In genomic region chr22:41241133-41241676, GRCh38 we compare ENCODE assay signal across 21 cellular contexts.
"Had no signal": no experiment of that assay in that cellular context is flagged by ENCODE, and none has a peak within 500 bp of the region (broad histone marks: within the 10 kb centered on the region; RNA-seq: fewer than 3 reads in every experiment).

No MANE protein-coding gene starts in this region.

- H3K4me3 ChIP-seq: adrenal gland, coronary artery, heart left ventricle, lower lobe of right lung, ovary, SJSA1, skin epidermis, thoracic aorta, upper lobe of left lung had no signal

- H3K27ac Mint-ChIP-seq: activated CD4-positive, alpha-beta memory T cell treated with anti-CD3 and anti-CD28 coated beads, Interleukin-2, amount 10 ng/mL, durations not matched to agents 7 days and 5 days; activated CD4-positive, alpha-beta T cell treated with anti-CD3 and anti-CD28 coated beads, Interleukin-2, amount 10 ng/mL, durations not matched to agents 24 days and 14 days; activated naive CD8-positive, alpha-beta T cell; stimulated activated effector memory CD8-positive, alpha-beta T cell treated with anti-CD3 and anti-CD28 coated beads, Interleukin-12 subunit alpha, Interleukin-12 subunit beta, amount 100 ng/mL, for 72 hours had no signal

- H3K36me3 ChIP-seq: ovary had no signal

- H3K27me3 Mint-ChIP-seq: activated naive CD8-positive, alpha-beta T cell; naive B cell; stimulated activated naive CD8-positive, alpha-beta T cell treated with anti-CD3 and anti-CD28 coated beads, Interleukin-15, amount 100 ng/mL, for 72 hours had no signal

- H3K36me3 Mint-ChIP-seq: activated naive CD8-positive, alpha-beta T cell; naive B cell had no signal

- H3K27ac ChIP-seq: epithelial cell of prostate, lower lobe of right lung, neutrophil, ovary, SJSA1, thoracic aorta, upper lobe of left lung had no signal

- H3K4me3 Mint-ChIP-seq: activated CD4-positive, alpha-beta memory T cell treated with anti-CD3 and anti-CD28 coated beads, Interleukin-2, amount 10 ng/mL, durations not matched to agents 7 days and 5 days; activated CD4-positive, alpha-beta T cell treated with anti-CD3 and anti-CD28 coated beads, Interleukin-2, amount 10 ng/mL, durations not matched to agents 24 days and 14 days; activated naive CD8-positive, alpha-beta T cell; stimulated activated effector memory CD8-positive, alpha-beta T cell treated with anti-CD3 and anti-CD28 coated beads, Interleukin-12 subunit alpha, Interleukin-12 subunit beta, amount 100 ng/mL, for 72 hours; stimulated activated naive CD8-positive, alpha-beta T cell treated with anti-CD3 and anti-CD28 coated beads, Interleukin-15, amount 100 ng/mL, for 72 hours had no signal

- DNase-seq: activated CD4-positive, alpha-beta memory T cell treated with anti-CD3 and anti-CD28 coated beads, Interleukin-2, amount 10 ng/mL, durations not matched to agents 7 days and 5 days; activated CD4-positive, alpha-beta T cell treated with anti-CD3 and anti-CD28 coated beads, Interleukin-2, amount 10 ng/mL, durations not matched to agents 24 days and 14 days; activated gamma-delta T cell treated with Interleukin-2 at 50 U/mL for 16 hours; activated T-cell treated with anti-CD3 and anti-CD28 coated beads for 4 hours; lower lobe of right lung; naive B cell; ovary; stimulated activated CD4-positive, alpha-beta T cell treated with anti-CD3 and anti-CD28 coated beads, Interleukin-2, amount 100 ng/mL, for 24 hours; stimulated activated naive CD8-positive, alpha-beta T cell treated with anti-CD3 and anti-CD28 coated beads, Interleukin-15, amount 100 ng/mL, for 72 hours; T1000 had no signal

- ATAC-seq: lower lobe of right lung; stimulated activated effector memory CD8-positive, alpha-beta T cell treated with anti-CD3 and anti-CD28 coated beads, Interleukin-12 subunit alpha, Interleukin-12 subunit beta, amount 100 ng/mL, for 72 hours; stimulated activated naive CD8-positive, alpha-beta T cell treated with anti-CD3 and anti-CD28 coated beads, Interleukin-15, amount 100 ng/mL, for 72 hours had no signal

- H3K27me3 ChIP-seq: adrenal gland, heart left ventricle, ovary, SJSA1, upper lobe of left lung had no signal

- H3K9me3 Mint-ChIP-seq: activated CD4-positive, alpha-beta memory T cell treated with anti-CD3 and anti-CD28 coated beads, Interleukin-2, amount 10 ng/mL, durations not matched to agents 7 days and 5 days; activated CD4-positive, alpha-beta T cell treated with anti-CD3 and anti-CD28 coated beads, Interleukin-2, amount 10 ng/mL, durations not matched to agents 24 days and 14 days; stimulated activated effector memory CD8-positive, alpha-beta T cell treated with anti-CD3 and anti-CD28 coated beads, Interleukin-12 subunit alpha, Interleukin-12 subunit beta, amount 100 ng/mL, for 72 hours; stimulated activated naive CD8-positive, alpha-beta T cell treated with anti-CD3 and anti-CD28 coated beads, Interleukin-15, amount 100 ng/mL, for 72 hours had no signal

- H3K9me3 ChIP-seq: adrenal gland, heart left ventricle, lower lobe of right lung, neutrophil, ovary, SJSA1, thoracic aorta, upper lobe of left lung had no signal
